In the genomic region with DNA sequence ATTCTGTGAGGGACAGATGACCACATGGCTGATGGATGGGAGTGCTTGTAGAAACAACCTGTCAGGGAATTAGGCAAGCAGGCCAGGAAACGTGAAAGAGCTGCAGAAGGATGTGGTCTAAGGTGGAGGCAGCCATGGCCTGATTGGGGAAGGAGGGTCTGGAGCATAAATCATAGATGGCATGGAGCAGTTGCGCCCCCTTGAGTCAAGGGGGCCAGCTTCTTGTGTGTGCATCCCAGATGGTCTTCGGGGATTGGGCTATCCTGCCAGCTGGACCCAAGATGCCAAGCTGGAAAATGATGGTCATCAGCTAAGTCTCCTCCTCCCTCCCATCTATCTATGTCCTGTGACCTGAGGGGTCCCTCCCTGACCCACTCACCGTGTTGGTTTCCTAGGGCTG, we compare ENCODE assay signal across 1 cellular context.
TF ChIP-seq lines count a peak whose summit lies in the region.

No MANE protein-coding gene starts in this region.

TF ChIP-seq in H1, 55 proteins besides CTCF, POLR2A, EP300 and RAD21 (continued from another document):
- no peak for TF ChIP-seq RXRA (IDR thresholded peaks at IDR 0.05; ENCODE audit: insufficient read depth, low read depth, low read length)
